ENCODE assay signal across 24 cellular contexts in the genomic region with DNA sequence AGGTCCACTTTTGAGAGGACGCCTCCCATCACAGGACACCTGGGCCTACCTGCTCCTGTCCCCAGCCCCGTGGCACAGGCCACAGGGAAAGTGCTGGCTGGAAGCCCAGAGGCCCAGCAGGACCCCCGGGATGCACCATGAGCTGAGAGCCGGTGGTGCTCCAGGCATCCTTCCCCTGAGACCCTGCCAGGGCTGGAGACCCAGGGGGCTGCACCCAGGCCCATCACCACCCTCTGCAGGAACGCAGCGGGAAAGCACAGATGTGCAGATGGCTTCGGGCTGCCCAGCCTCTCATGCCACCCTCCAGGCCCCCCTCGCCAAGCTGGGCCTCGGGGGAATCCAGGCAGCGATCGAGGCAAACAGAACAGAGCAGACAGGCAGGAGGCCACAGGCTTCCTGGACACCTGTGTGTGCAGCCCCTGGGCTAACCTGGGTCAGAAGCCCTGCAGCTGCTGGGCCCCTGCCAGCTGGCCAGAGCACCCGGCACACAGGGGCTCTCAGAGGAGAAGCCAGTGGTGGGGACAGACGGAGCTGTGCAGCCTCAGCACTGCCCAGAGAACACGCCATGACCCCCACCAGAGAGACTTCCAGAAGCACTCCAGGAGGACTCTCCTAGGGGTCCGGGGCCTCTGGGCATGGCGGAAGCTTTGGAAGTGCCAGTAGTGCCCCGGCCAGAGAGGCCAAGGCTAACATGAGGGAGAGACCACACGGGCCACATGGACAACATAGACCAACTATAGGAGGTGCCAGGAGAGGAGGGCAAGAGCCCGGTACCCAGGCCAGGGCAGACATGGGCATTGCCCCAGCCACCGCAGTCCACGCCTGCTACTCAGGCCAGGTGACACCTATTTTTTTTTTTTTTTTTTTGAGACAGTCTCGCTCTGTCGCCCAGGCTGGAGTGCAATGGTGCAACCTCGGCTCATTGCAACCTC.
DNase-seq lines count a peak whose midpoint lies in the region; TF ChIP-seq lines count a peak whose summit lies in the region.
"Had no signal": no experiment of that assay in that cellular context is flagged by ENCODE, and none has a peak within 500 bp of the region (broad histone marks: within the 10 kb centered on the region; RNA-seq: fewer than 3 reads in every experiment).

No MANE protein-coding gene starts in this region.

- H3K4me1 ChIP-seq in BLaER1, result peaks cover 90% of the 10 kb centered on the region

- DNase-seq in H7 (peak; percentile 64), NCI-H2171 treated with DMSO at 0.1 percent for 48 hours (lab: John Stamatoyannopoulos, UW) (peak; percentile 57), T-helper 9 cell (no peak), MG63 (no peak), NCI-H1694 treated with DMSO at 0.1 percent for 48 hours (lab: John Stamatoyannopoulos, UW) (no peak)
- no peak for DNase-seq in activated CD4-positive, CD25-positive, alpha-beta regulatory T cell (lab: John Stamatoyannopoulos, UW)
- DNase-seq: C1 segment of cervical spinal cord; Caco-2; CD4-positive, alpha-beta memory T cell; DMS 273 treated with DMSO at 0.1 percent for 48 hours; DMS79 treated with DMSO at 0.1 percent for 48 hours; GF-D8; GOT3; Karpas-422; MV-4-11; NCI-H1105; NCI-H1436 treated with DMSO at 0.1 percent for 48 hours; NCI-H2029; NCI-H446; NCI-H524 treated with DMSO at 0.1 percent for 48 hours; SIG-M5 had no signal

- H3K9me3 ChIP-seq in BLaER1, result no peaks in the 10 kb centered on the region
- no peaks in the 10 kb centered on the region for H3K9me3 ChIP-seq in MG63
- H3K9me3 ChIP-seq: Caco-2 had no signal

- peaks cover 3% of the 10 kb centered on the region; the same call in 1 of the 2 replicates for H3K36me3 ChIP-seq in BLaER1
- H3K36me3 ChIP-seq in H7 (replicated peaks; ENCODE audit: control insufficient read depth, insufficient read depth, low read length), result no peaks in the 10 kb centered on the region
- H3K36me3 ChIP-seq in MG63, result peaks cover 79% of the 10 kb centered on the region

- peak overlapping the region; percentile 52; the same call in 1 of the 2 replicates for H3K27ac ChIP-seq in BLaER1
- H3K27ac ChIP-seq in VCaP, result peak overlapping the region; percentile 5; the same call in 1 of the 2 replicates
- H3K27ac ChIP-seq: SK-N-MC had no signal

- peak overlapping the region; percentile 94 for H3K4me2 ChIP-seq in BLaER1

- H3K9ac ChIP-seq in BLaER1, result no peak overlapping the region

- H3K4me3 ChIP-seq in BLaER1 (no peak overlapping the region), H7 (ENCODE audit: insufficient read depth, low read depth, low read length) (no peak overlapping the region), MG63 (no peak overlapping the region)
- H3K4me3 ChIP-seq: SK-N-MC had no signal

- H3K27me3 ChIP-seq in BLaER1 (no peaks in the 10 kb centered on the region), H7 (ENCODE audit: control insufficient read depth, insufficient read depth, low read length) (peaks cover 2% of the 10 kb centered on the region), MG63 (no peaks in the 10 kb centered on the region)

- peaks cover 100% of the 10 kb centered on the region for H4K20me1 ChIP-seq in BLaER1

- no peak for TF ChIP-seq CTCF in VCaP (conservative IDR thresholded peaks at IDR 0.05)

Comparison
In these comparisons a context has a peak if more than half of its experiments do, and no peak if none do; other contexts are left out.
1. DNase-seq: peak in H7 (single experiment) and NCI-H2171 treated with DMSO at 0.1 percent for 48 hours (single experiment); none in activated CD4-positive, CD25-positive, alpha-beta regulatory T cell (0 of 4), T-helper 9 cell (single experiment), MG63 (single experiment) and NCI-H1694 treated with DMSO at 0.1 percent for 48 hours (single experiment).